31 cellular contexts compared by ENCODE assay signal in genomic region chr14:101340556-101340955, GRCh38.
DNase-seq lines count a peak whose midpoint lies in the region; ATAC-seq and TF ChIP-seq lines count a peak whose summit lies in the region.
"Had no signal": no experiment of that assay in that cellular context is flagged by ENCODE, and none has a peak within 500 bp of the region (broad histone marks: within the 10 kb centered on the region; RNA-seq: fewer than 3 reads in every experiment).

No MANE protein-coding gene starts in this region.

- H3K36me3 ChIP-seq in esophagus muscularis mucosa (no peaks in the 10 kb centered on the region), mesendoderm (ENCODE audit: control insufficient read depth, insufficient read depth, low read length) (no peaks in the 10 kb centered on the region)
- H3K36me3 ChIP-seq: BE2C; BLaER1; BLaER1 treated with 17β-estradiol and CSF1 and Interleukin-3, amounts not matched to agents 10 nM and 100 nM had no signal

- H2BK15ac ChIP-seq in mesendoderm (replicated peaks; ENCODE audit: low read depth), result no peak overlapping the region

- H3K4me3 ChIP-seq in esophagus muscularis mucosa, result no peak overlapping the region
- H3K4me3 ChIP-seq in mesendoderm (ENCODE audit: low read length), result no peak overlapping the region
- H3K4me3 ChIP-seq: A549; BLaER1; BLaER1 treated with 17β-estradiol and CSF1 and Interleukin-3, amounts not matched to agents 10 nM and 100 nM had no signal

- no peak overlapping the region for H3K18ac ChIP-seq in mesendoderm (ENCODE audit: low read length)

- peaks cover 0 to 5% (median 0%) of the 10 kb centered on the region in 4 donors for H3K9me3 ChIP-seq in esophagus muscularis mucosa
- H3K9me3 ChIP-seq: BE2C had no signal

- H2AK5ac ChIP-seq in mesendoderm (ENCODE audit: low read length), result no peak overlapping the region

- H3K79me2 ChIP-seq in mesendoderm (ENCODE audit: control insufficient read depth, insufficient read depth, low read length), result no peaks in the 10 kb centered on the region

- H3K9ac ChIP-seq in mesendoderm (ENCODE audit: low read length), result no peak overlapping the region
- H3K9ac ChIP-seq: BLaER1; BLaER1 treated with 17β-estradiol and CSF1 and Interleukin-3, amounts not matched to agents 10 nM and 100 nM had no signal

- no peak overlapping the region for H3K4ac ChIP-seq in mesendoderm (ENCODE audit: low read depth, low read length)

- no peak overlapping the region for H3K56ac ChIP-seq in mesendoderm (ENCODE audit: low read length)

- H3K27ac ChIP-seq in esophagus muscularis mucosa (replicated peaks in 1 of 4) (no peak overlapping the region), mesendoderm (ENCODE audit: low read depth, low read length) (no peak overlapping the region)
- H3K27ac ChIP-seq: 22Rv1; A549; BLaER1; BLaER1 treated with 17β-estradiol and CSF1 and Interleukin-3, amounts not matched to agents 10 nM and 100 nM; C4-2B had no signal

- no peak for TF ChIP-seq CTCF in esophagus muscularis mucosa (IDR thresholded peaks at IDR 0.05)

- peak; percentile 74 for DNase-seq in esophagus muscularis mucosa (ENCODE audit: extremely low spot score)
- no peak for DNase-seq in mesendoderm
- peak; percentile 13 for DNase-seq in sciatic nerve (ENCODE audit: low spot score)
- no peak for DNase-seq in SKM-1 (lab: John Stamatoyannopoulos, UW; ENCODE audit: unreplicated experiment)
- DNase-seq in kidney glomerular epithelial cell (lab: John Stamatoyannopoulos, UW), result no peak
- DNase-seq in NCI-H2081 (lab: John Stamatoyannopoulos, UW), result no peak
- DNase-seq: 8988T; ACHN; AML-193; BE2C; C1 segment of cervical spinal cord; Caco-2; Calu3; CD4-positive, alpha-beta memory T cell; CD4-positive, alpha-beta T cell; CD4-positive, CD25-positive, alpha-beta regulatory T cell; CD8-positive, alpha-beta memory T cell; CD8-positive, alpha-beta T cell; COR-L47; DMS 273 treated with DMSO at 0.1 percent for 48 hours; DMS153; DMS53; DMS79; DMS79 treated with DMSO at 0.1 percent for 48 hours; DND-41; EL had no signal

- H3K4me1 ChIP-seq in esophagus muscularis mucosa, result no peaks in the 10 kb centered on the region
- peaks cover 2% of the 10 kb centered on the region for H3K4me1 ChIP-seq in mesendoderm (ENCODE audit: control insufficient read depth, low read depth, low read length)
- H3K4me1 ChIP-seq: A549; BE2C; BLaER1; BLaER1 treated with 17β-estradiol and CSF1 and Interleukin-3, amounts not matched to agents 10 nM and 100 nM had no signal

- H3K23ac ChIP-seq in mesendoderm (ENCODE audit: low read length), result no peak overlapping the region

- H4K8ac ChIP-seq in mesendoderm (ENCODE audit: low read depth, low read length), result no peak overlapping the region

- H3K79me1 ChIP-seq in mesendoderm (ENCODE audit: low read length), result no peaks in the 10 kb centered on the region

- TF ChIP-seq POLR2A in esophagus muscularis mucosa (IDR thresholded peaks at IDR 0.05; ENCODE audit: low read depth), result no peak

- peak overlapping the region; percentile 17 for H2BK5ac ChIP-seq in mesendoderm (ENCODE audit: low read length)

- ATAC-seq in sciatic nerve, result no peak
- ATAC-seq: A549; CD8-positive, alpha-beta T cell had no signal

- no peak overlapping the region for H4K5ac ChIP-seq in mesendoderm (ENCODE audit: low read length)

- TF ChIP-seq EP300 in esophagus muscularis mucosa (IDR thresholded peaks at IDR 0.05), result no peak

- intact Hi-C loops in esophagus muscularis mucosa (cut with DNase I), result no loop called here
- intact Hi-C loops in sciatic nerve (cut with DNase I), result no loop called here

- 83% methylated on average over 7 of the region's 8 CpGs for WGBS in esophagus muscularis mucosa
- WGBS in mesendoderm (ENCODE audit: extremely low coverage, insufficient coverage, low lambda C conversion rate), result no CpG with 5 or more reads among the region's 8 CpGs

- no peak overlapping the region for H2BK120ac ChIP-seq in mesendoderm (ENCODE audit: low read depth, low read length)

- peaks cover 0 to 7% (median 0%) of the 10 kb centered on the region in 4 donors for H3K27me3 ChIP-seq in esophagus muscularis mucosa
- H3K27me3 ChIP-seq in mesendoderm (ENCODE audit: insufficient read depth, low read length, poor library complexity), result no peaks in the 10 kb centered on the region
- H3K27me3 ChIP-seq: BLaER1; BLaER1 treated with 17β-estradiol and CSF1 and Interleukin-3, amounts not matched to agents 10 nM and 100 nM had no signal

- H3K4me2 ChIP-seq in mesendoderm (ENCODE audit: low read length), result no peak overlapping the region
- H3K4me2 ChIP-seq: A549; BLaER1; BLaER1 treated with 17β-estradiol and CSF1 and Interleukin-3, amounts not matched to agents 10 nM and 100 nM had no signal

Comparison
In these comparisons a context has a peak if more than half of its experiments do, and no peak if none do; other contexts are left out.
1. DNase-seq: peak in esophagus muscularis mucosa (single experiment) and sciatic nerve (single experiment); none in mesendoderm (single experiment), SKM-1 (single experiment), kidney glomerular epithelial cell (single experiment) and NCI-H2081 (0 of 2).